Comparison of ENCODE assay signal across 9 cellular contexts in the genomic region with DNA sequence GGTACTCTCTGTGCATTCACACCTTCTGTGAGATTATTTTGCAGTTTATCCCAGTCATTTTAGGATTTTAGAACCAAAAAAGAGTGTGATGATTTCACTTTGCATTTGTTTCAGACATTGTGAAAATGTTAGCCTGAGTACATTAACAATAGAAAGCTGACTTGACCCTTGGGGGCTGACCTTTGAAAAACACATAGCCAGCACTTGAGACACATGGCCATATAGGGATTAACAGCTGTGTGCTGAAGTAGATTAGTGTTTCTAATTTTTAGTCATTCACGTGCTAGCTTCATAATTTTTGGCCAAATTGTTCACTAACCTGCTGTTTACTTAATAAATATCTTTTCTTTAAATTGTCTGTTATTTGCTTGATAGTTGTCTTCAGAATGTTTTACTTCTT. TPM values are rescaled to one million over a fixed set of nuclear protein-coding genes. Genes with fewer than 3 reads are reported as not detected.
DNase-seq lines count a peak whose midpoint lies in the region; ATAC-seq, FAIRE-seq and TF ChIP-seq lines count a peak whose summit lies in the region.
"Had no signal": no experiment of that assay in that cellular context is flagged by ENCODE, and none has a peak within 500 bp of the region (broad histone marks: within the 10 kb centered on the region; RNA-seq: fewer than 3 reads in every experiment).

No MANE protein-coding gene starts in this region.

- CTCF ChIA-PET in endothelial cell of umbilical vein (lab: Charles Lee) = interaction anchor here (0.8 to 2.4 kb wide), 6 partner anchors 9 to 269 kb away, joined by 4 to 23 read pairs (median 6); no protein-coding TSS in a partner anchor

- H3K4me1 ChIP-seq in RWPE2 (ENCODE audit: insufficient read depth, poor library complexity, severe bottlenecking) (peaks cover 41% of the 10 kb centered on the region), endothelial cell of umbilical vein (ENCODE audit: control insufficient read depth, extremely low read depth, insufficient read depth, low read length) (peaks cover 34% of the 10 kb centered on the region), rectal smooth muscle tissue (ENCODE audit: control insufficient read depth, insufficient read depth, low read length) (peaks cover 24% of the 10 kb centered on the region)

- TF ChIP-seq CTCF in RWPE2 (IDR thresholded peaks at IDR 0.05; ENCODE audit: poor library complexity, severe bottlenecking) = no peak
- no peak for TF ChIP-seq CTCF in endothelial cell of umbilical vein (IDR thresholded peaks at IDR 0.05; ENCODE audit: extremely low read depth in 1 of 2, insufficient read depth in 1 of 2, low read depth in 1 of 2, low read length in 2 of 2)

- H3K79me2 ChIP-seq in endothelial cell of umbilical vein (ENCODE audit: control insufficient read depth, insufficient read depth, low read length) = peaks cover 77% of the 10 kb centered on the region

- no peak for FAIRE-seq in endothelial cell of umbilical vein (lab: Jason Lieb, UNC)

- H3K27ac ChIP-seq in RWPE2 (ENCODE audit: poor library complexity, severe bottlenecking) (peak overlapping the region; percentile 98), endothelial cell of umbilical vein (ENCODE audit: insufficient read depth, low read depth, low read length) (no peak overlapping the region), rectal smooth muscle tissue (ENCODE audit: low read depth, low read length) (peak overlapping the region; percentile 100)

- DNase-seq in RWPE2 (ENCODE audit: low spot score) (no peak), endothelial cell of umbilical vein (ENCODE audit: low read depth, low spot score) (peak; percentile 33), NCI-H187 (lab: John Stamatoyannopoulos, UW) (no peak)
- DNase-seq: NCI-H524 treated with DMSO at 0.1 percent for 48 hours had no signal

- no peaks in the 10 kb centered on the region for H3K9me3 ChIP-seq in RWPE2 (ENCODE audit: severe bottlenecking)
- H3K9me3 ChIP-seq in endothelial cell of umbilical vein (replicated peaks; ENCODE audit: control insufficient read depth, insufficient read depth, low read length) = no peaks in the 10 kb centered on the region

- H3K9ac ChIP-seq in endothelial cell of umbilical vein (replicated peaks; ENCODE audit: extremely low read depth, insufficient read depth, low read length) = no peak overlapping the region
- H3K9ac ChIP-seq in rectal smooth muscle tissue (ENCODE audit: low read length) = no peak overlapping the region

- ATAC-seq in RWPE2 (ENCODE audit: low read depth) = no peak
- ATAC-seq in GM21619 (IDR thresholded peaks at IDR 0.05; ENCODE audit: unreplicated experiment) = no peak
- ATAC-seq in GM18907 (IDR thresholded peaks at IDR 0.05; ENCODE audit: unreplicated experiment) = no peak
- no peak for ATAC-seq in HG03108 (IDR thresholded peaks at IDR 0.05; ENCODE audit: unreplicated experiment)

- peaks cover 54% of the 10 kb centered on the region for H3K36me3 ChIP-seq in RWPE2 (ENCODE audit: low read depth)
- H3K36me3 ChIP-seq in endothelial cell of umbilical vein (ENCODE audit: control insufficient read depth in 2 of 2, extremely low read depth in 1 of 2, insufficient read depth in 2 of 2, low read length in 2 of 2) = no peaks in the 10 kb centered on the region
- peaks cover 6% of the 10 kb centered on the region for H3K36me3 ChIP-seq in rectal smooth muscle tissue (ENCODE audit: control insufficient read depth, insufficient read depth, low read length)

- H3K4me3 ChIP-seq in GM08714 (ENCODE audit: low read length) (peak overlapping the region; percentile 97; the same call in 1 of the 2 replicates), RWPE2 (ENCODE audit: severe bottlenecking) (peak overlapping the region; percentile 77), endothelial cell of umbilical vein (replicated peaks in 1 of 3; ENCODE audit: insufficient read depth in 1 of 3, low read depth in 1 of 3, low read length in 3 of 3) (peak overlapping the region in 1 of 3 experiments; percentile 68), rectal smooth muscle tissue (ENCODE audit: low read length) (peak overlapping the region; percentile 100)

- H3K4me2 ChIP-seq in endothelial cell of umbilical vein (ENCODE audit: insufficient read depth, low read length) = peak overlapping the region; percentile 86

- no peak overlapping the region for H2AFZ ChIP-seq in endothelial cell of umbilical vein (ENCODE audit: low read depth, low read length)

- H3K27me3 ChIP-seq in RWPE2 (ENCODE audit: insufficient read depth, poor library complexity, severe bottlenecking) (no peaks in the 10 kb centered on the region), endothelial cell of umbilical vein (ENCODE audit: control insufficient read depth in 2 of 2, insufficient read depth in 2 of 2, low read length in 2 of 2) (no peaks in the 10 kb centered on the region), rectal smooth muscle tissue (ENCODE audit: control insufficient read depth, insufficient read depth, low read length) (no peaks in the 10 kb centered on the region)

- intact Hi-C loops in endothelial cell of umbilical vein (cut with micrococcal nuclease) = no loop called here

- peaks cover 6% of the 10 kb centered on the region for H4K20me1 ChIP-seq in endothelial cell of umbilical vein (replicated peaks; ENCODE audit: control insufficient read depth, extremely low read depth, insufficient read depth, low read length)

- BruUV-seq in endothelial cell of umbilical vein (replicated peaks; lab: Mats Ljungman, UMichigan) = no TSS peak

- TF ChIP-seq POLR2A in endothelial cell of umbilical vein (IDR thresholded peaks at IDR 0.05; ENCODE audit: low read depth, low read length) = no peak

- dilution Hi-C loops in endothelial cell of umbilical vein (cut with MboI; ENCODE audit: extremely low pct_ligation_motif_present, low sequenced_read_pairs) = no loop called here

- no peaks in the 10 kb centered on the region for H3K9me1 ChIP-seq in endothelial cell of umbilical vein (replicated peaks; ENCODE audit: control insufficient read depth, extremely low read depth, insufficient read depth, low read length)

- POLR2A ChIA-PET in endothelial cell of umbilical vein (lab: Charles Lee) = no interaction called here

TF ChIP-seq in endothelial cell of umbilical vein, 7 proteins besides CTCF, POLR2A, EP300 and RAD21:
- TF ChIP-seq FOS (IDR thresholded peaks at IDR 0.05; ENCODE audit: borderline replicate concordance, insufficient read depth, low read length) = no peak
- TF ChIP-seq GATA2 (IDR thresholded peaks at IDR 0.05; ENCODE audit: insufficient read depth, insufficient read length, low read depth, low read length) = no peak

RNA-seq across cellular contexts. Expression of a gene that starts 3.5 kb away (rescaled TPM):
- total RNA-seq in endothelial cell of umbilical vein = 33.2 TPM in 2 replicates
- polyA plus RNA-seq in endothelial cell of umbilical vein = 11.1 and 16.3 TPM in 2 replicates
- polyA plus RNA-seq in endothelial cell of umbilical vein (2011; cell fraction: cytosol; rRNA removed) = 10.0 and 15.6 TPM in 2 replicates
- polyA plus RNA-seq in endothelial cell of umbilical vein (2011; cell fraction: nucleus; rRNA removed) = 13.9 and 17.7 TPM in 2 replicates
- 12.7 and 17.6 TPM in 2 replicates for polyA plus RNA-seq in endothelial cell of umbilical vein (2012)
- 133 and 162 TPM in 2 replicates for polyA minus RNA-seq in endothelial cell of umbilical vein
- 122 TPM for polyA minus RNA-seq in endothelial cell of umbilical vein (2011; cell fraction: cytosol; rRNA and poly(A)+ RNA removed)
- polyA minus RNA-seq in endothelial cell of umbilical vein (2011; cell fraction: nucleus; rRNA and poly(A)+ RNA removed) = 47.7 and 81.6 TPM in 2 replicates

RNA-seq across cellular contexts. Expression of a gene that starts 51.5 kb away (rescaled TPM):
- total RNA-seq in endothelial cell of umbilical vein = 48.0 and 53.9 TPM in 2 replicates
- 75.5 and 83.7 TPM in 2 replicates for polyA plus RNA-seq in endothelial cell of umbilical vein
- polyA plus RNA-seq in endothelial cell of umbilical vein (2011; cell fraction: cytosol; rRNA removed) = 44.4 and 47.8 TPM in 2 replicates
- polyA plus RNA-seq in endothelial cell of umbilical vein (2011; cell fraction: nucleus; rRNA removed) = 52.7 and 54.8 TPM in 2 replicates
- polyA plus RNA-seq in endothelial cell of umbilical vein (2012) = 20.7 and 27.0 TPM in 2 replicates
- 125 and 145 TPM in 2 replicates for polyA minus RNA-seq in endothelial cell of umbilical vein
- polyA minus RNA-seq in endothelial cell of umbilical vein (2011; cell fraction: cytosol; rRNA and poly(A)+ RNA removed) = 63.2 TPM
- 42.2 and 50.8 TPM in 2 replicates for polyA minus RNA-seq in endothelial cell of umbilical vein (2011; cell fraction: nucleus; rRNA and poly(A)+ RNA removed)
